In genomic region chr3:106257172-106257571, GRCh38 we compare ENCODE assay signal across 26 cellular contexts.
"Had no signal": no experiment of that assay in that cellular context is flagged by ENCODE, and none has a peak within 500 bp of the region (broad histone marks: within the 10 kb centered on the region; RNA-seq: fewer than 3 reads in every experiment).

No MANE protein-coding gene starts in this region.

- H3K4me3 ChIP-seq: lower lobe of right lung, right lobe of liver had no signal

- H3K4me1 Mint-ChIP-seq: activated T-helper 17 cell treated with anti-CD3 and anti-CD28 coated beads, Interleukin-2, amount 50 U/mL, for 72 hours; brain; endodermal cell; nephron had no signal

- H3K27me3 ChIP-seq: right lobe of liver, testis had no signal

- H3K27me3 Mint-ChIP-seq: activated CD4-positive, alpha-beta memory T cell treated with anti-CD3 and anti-CD28 coated beads, Interleukin-2, amount 10 ng/mL, durations not matched to agents 7 days and 5 days; activated CD4-positive, alpha-beta T cell treated with anti-CD3 and anti-CD28 coated beads for 36 hours; activated CD8-positive, alpha-beta memory T cell treated with anti-CD3 and anti-CD28 coated beads, Interleukin-2, amount 10 ng/mL, durations not matched to agents 7 days and 5 days; activated naive CD8-positive, alpha-beta T cell treated with anti-CD3 and anti-CD28 coated beads, Interleukin-2, amount 50 U/mL, for 24 hours; activated T-helper 17 cell treated with anti-CD3 and anti-CD28 coated beads, Interleukin-2, amount 50 U/mL, for 72 hours; brain; type B pancreatic cell had no signal

- H3K9me3 Mint-ChIP-seq: activated T-helper 17 cell treated with anti-CD3 and anti-CD28 coated beads, Interleukin-2, amount 50 U/mL, for 72 hours had no signal

- H3K27ac Mint-ChIP-seq: activated CD4-positive, alpha-beta memory T cell treated with anti-CD3 and anti-CD28 coated beads, Interleukin-2, amount 10 ng/mL, durations not matched to agents 7 days and 5 days; activated CD4-positive, alpha-beta T cell treated with anti-CD3 and anti-CD28 coated beads for 36 hours; activated CD8-positive, alpha-beta memory T cell treated with anti-CD3 and anti-CD28 coated beads, Interleukin-2, amount 10 ng/mL, durations not matched to agents 7 days and 5 days; activated naive CD8-positive, alpha-beta T cell treated with anti-CD3 and anti-CD28 coated beads, Interleukin-2, amount 50 U/mL, for 24 hours; activated T-helper 17 cell treated with anti-CD3 and anti-CD28 coated beads, Interleukin-2, amount 50 U/mL, for 72 hours; brain; endodermal cell; type B pancreatic cell had no signal

- H3K36me3 ChIP-seq: lower lobe of right lung, right lobe of liver, WERI-Rb-1 had no signal

- DNase-seq: activated CD4-positive, alpha-beta memory T cell treated with anti-CD3 and anti-CD28 coated beads, Interleukin-2, amount 10 ng/mL, durations not matched to agents 7 days and 5 days; activated CD4-positive, alpha-beta T cell treated with anti-CD3 and anti-CD28 coated beads for 36 hours; activated CD8-positive, alpha-beta memory T cell treated with anti-CD3 and anti-CD28 coated beads, Interleukin-2, amount 10 ng/mL, durations not matched to agents 7 days and 5 days; activated naive CD4-positive, alpha-beta T cell; activated naive CD8-positive, alpha-beta T cell treated with anti-CD3 and anti-CD28 coated beads, Interleukin-2, amount 50 U/mL, for 24 hours; activated T-cell treated with anti-CD3 and anti-CD28 coated beads, Interleukin-2, amount 50 U/mL, for 1 hour; anterior cingulate cortex; central memory CD4-positive, alpha-beta T cell; endodermal cell; foreskin melanocyte; hypothalamus; islet precursor cell; left colon; lower lobe of right lung; right lobe of liver; small intestine; stimulated activated CD4-positive, alpha-beta T cell treated with anti-CD3 and anti-CD28 coated beads, Interleukin-4, amount 100 ng/mL, for 1 hour; testis; WERI-Rb-1 had no signal

- H3K79me2 ChIP-seq: parathyroid adenoma had no signal

- H3K9me3 ChIP-seq: lower lobe of right lung, right lobe of liver, testis had no signal

- H2AFZ ChIP-seq: parathyroid adenoma had no signal

- H3K27ac ChIP-seq: epithelial cell of prostate, lower lobe of right lung, parathyroid adenoma, right lobe of liver, testis, WERI-Rb-1 had no signal

- H3K9ac ChIP-seq: parathyroid adenoma had no signal

- H3K4me3 Mint-ChIP-seq: activated CD4-positive, alpha-beta memory T cell treated with anti-CD3 and anti-CD28 coated beads, Interleukin-2, amount 10 ng/mL, durations not matched to agents 7 days and 5 days; activated CD4-positive, alpha-beta T cell treated with anti-CD3 and anti-CD28 coated beads for 36 hours; activated CD8-positive, alpha-beta memory T cell treated with anti-CD3 and anti-CD28 coated beads, Interleukin-2, amount 10 ng/mL, durations not matched to agents 7 days and 5 days; activated naive CD8-positive, alpha-beta T cell treated with anti-CD3 and anti-CD28 coated beads, Interleukin-2, amount 50 U/mL, for 24 hours; activated T-helper 17 cell treated with anti-CD3 and anti-CD28 coated beads, Interleukin-2, amount 50 U/mL, for 72 hours; brain; endodermal cell; nephron; type B pancreatic cell had no signal

- ATAC-seq: activated CD4-positive, alpha-beta T cell treated with anti-CD3 and anti-CD28 coated beads for 36 hours; activated CD8-positive, alpha-beta memory T cell treated with anti-CD3 and anti-CD28 coated beads, Interleukin-2, amount 10 ng/mL, durations not matched to agents 7 days and 5 days; activated naive CD8-positive, alpha-beta T cell treated with anti-CD3 and anti-CD28 coated beads, Interleukin-2, amount 50 U/mL, for 24 hours; activated T-helper 17 cell treated with anti-CD3 and anti-CD28 coated beads, Interleukin-2, amount 50 U/mL, for 72 hours; left colon; lower lobe of right lung; right lobe of liver had no signal

- H3K36me3 Mint-ChIP-seq: brain had no signal

- FAIRE-seq: colon, small intestine had no signal

- H3K4me1 ChIP-seq: lower lobe of right lung, parathyroid adenoma, right lobe of liver, testis had no signal
